In the genomic region with DNA sequence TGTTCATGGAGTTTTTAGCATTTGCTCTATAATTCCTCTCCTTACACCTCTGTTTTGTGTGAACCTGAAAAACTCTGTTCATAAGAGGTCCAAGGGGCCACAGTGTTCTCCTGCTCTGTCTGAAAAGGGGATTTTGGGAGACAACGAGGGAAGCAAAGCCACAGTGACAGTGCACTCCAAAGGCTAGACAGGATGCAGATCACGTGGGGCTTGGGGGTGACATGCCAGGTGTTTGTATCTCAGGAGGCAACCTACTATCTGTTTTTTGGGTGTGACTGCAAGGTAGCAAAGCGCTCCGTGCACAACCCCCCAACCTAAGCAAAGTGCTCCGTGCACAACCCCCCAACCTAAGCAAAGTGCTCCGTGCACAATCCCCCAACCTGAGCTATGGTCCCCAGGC, we compare ENCODE assay signal across 7 cellular contexts. TPM values are rescaled to one million over a fixed set of nuclear protein-coding genes. Genes with fewer than 3 reads are reported as not detected.
DNase-seq lines count a peak whose midpoint lies in the region; ATAC-seq and TF ChIP-seq lines count a peak whose summit lies in the region.

No MANE protein-coding gene starts in this region.

- CTCF ChIA-PET in T-cell (lab: Charles Lee), result no interaction called here
- CTCF ChIA-PET in GM10248 (lab: Yijun Ruan, JAX), result interaction anchor here (0.9 to 3.8 kb wide), 5 partner anchors 9 to 217 kb away, joined by 3 to 13 read pairs (median 4); a partner anchor contains a TSS

- peak overlapping the region; percentile 84 for H3K4me2 ChIP-seq in smooth muscle cell

- H3K36me3 Mint-ChIP-seq in T-cell, result no peaks in the 10 kb centered on the region

- H3K9me3 ChIP-seq in HUES64 (ENCODE audit: insufficient read depth, low read depth, low read length) (no peaks in the 10 kb centered on the region), esophagus muscularis mucosa (no peaks in the 10 kb centered on the region), smooth muscle cell (replicated peaks; ENCODE audit: low read depth) (no peaks in the 10 kb centered on the region)

- POLR2A ChIA-PET in T-cell (lab: Charles Lee) (interaction anchor here (0.6 to 0.7 kb wide), 2 partner anchors 16 to 532 kb away, joined by 6 to 11 read pairs; no protein-coding TSS in a partner anchor), GM10248 (lab: Yijun Ruan, JAX) (interaction anchor here (1.1 to 1.6 kb wide), 2 partner anchors 17 to 240 kb away, joined by 3 to 5 read pairs; a partner anchor contains a TSS)

- H4K20me1 ChIP-seq in smooth muscle cell (ENCODE audit: low read depth), result no peaks in the 10 kb centered on the region

- no peak for TF ChIP-seq POLR2A in esophagus muscularis mucosa (IDR thresholded peaks at IDR 0.05; ENCODE audit: low read depth)

- DNase-seq in T-cell, result peak in 15 of 34 experiments; percentile 22 to 60 (median 36)
- no peak for DNase-seq in esophagus muscularis mucosa (ENCODE audit: extremely low spot score)
- no peak for DNase-seq in smooth muscle cell (lab: John Stamatoyannopoulos, UW; ENCODE audit: unreplicated experiment)
- no peak for DNase-seq in GM10248 (ENCODE audit: extremely low spot score)

- intact Hi-C loops in esophagus muscularis mucosa (cut with DNase I), result no loop called here

- no peak for TF ChIP-seq CTCF in esophagus muscularis mucosa (IDR thresholded peaks at IDR 0.05)
- TF ChIP-seq CTCF in smooth muscle cell (IDR thresholded peaks at IDR 0.05; ENCODE audit: borderline replicate concordance, insufficient read depth, poor library complexity, severe bottlenecking), result no peak
- TF ChIP-seq CTCF in GM10248 (IDR thresholded peaks at IDR 0.05; ENCODE audit: control extremely low read depth, extremely low read depth, low read depth, missing control alignments), result no peak

- H3F3A ChIP-seq in smooth muscle cell (ENCODE audit: low read depth), result peaks cover 46% of the 10 kb centered on the region

- H3K9me3 Mint-ChIP-seq in T-cell, result no peaks in the 10 kb centered on the region

- peaks cover 34 to 52% (median 45%) of the 10 kb centered on the region in 3 donors for H3K4me1 Mint-ChIP-seq in T-cell

- H3K27ac ChIP-seq in HUES64 (ENCODE audit: low read depth, low read length) (peak overlapping the region; percentile 90; the same call in 1 of the 2 replicates), esophagus muscularis mucosa (replicated peaks in 1 of 4) (peak overlapping the region; percentile 89 to 96 (median 94)), smooth muscle cell (ENCODE audit: low read depth) (peak overlapping the region; percentile 71)

- H3K9ac ChIP-seq in HUES64 (ENCODE audit: low read depth, low read length) (no peak overlapping the region; the same call in 1 of the 2 replicates), smooth muscle cell (ENCODE audit: low read depth) (no peak overlapping the region)

- H3K27me3 Mint-ChIP-seq in T-cell, result no peaks in the 10 kb centered on the region

- no peak for TF ChIP-seq EP300 in esophagus muscularis mucosa (IDR thresholded peaks at IDR 0.05)

- no peaks in the 10 kb centered on the region for H3K36me3 ChIP-seq in HUES64 (ENCODE audit: insufficient read depth, low read length)
- H3K36me3 ChIP-seq in esophagus muscularis mucosa, result no peaks in the 10 kb centered on the region
- H3K36me3 ChIP-seq in smooth muscle cell (ENCODE audit: low read depth), result no peaks in the 10 kb centered on the region

- H3K4me3 ChIP-seq in HUES64 (ENCODE audit: low read length) (peak overlapping the region; percentile 53; the same call in 1 of the 2 replicates), esophagus muscularis mucosa (peak overlapping the region in 2 of 4 donors; percentile 16 to 37), smooth muscle cell (no peak overlapping the region)

- no peaks in the 10 kb centered on the region for H3K79me2 ChIP-seq in smooth muscle cell (ENCODE audit: low read depth)

- WGBS in HUES64, result 76% methylated on average over 6 of the region's 6 CpGs
- WGBS in esophagus muscularis mucosa, result 57% methylated on average over 5 of the region's 6 CpGs
- WGBS in smooth muscle cell (ENCODE audit: low lambda C conversion rate), result 88% methylated on average over 6 of the region's 6 CpGs

- ATAC-seq in T-cell (replicated peaks in 1 of 4), result peak in 3 of 4 experiments; percentile 20 to 47 (median 36)
- no peak for ATAC-seq in GM19351 (IDR thresholded peaks at IDR 0.05; ENCODE audit: unreplicated experiment)
- no peak for ATAC-seq in HG02840 (IDR thresholded peaks at IDR 0.05; ENCODE audit: low FRiP score, unreplicated experiment)

- H3K4me1 ChIP-seq in HUES64 (ENCODE audit: insufficient read depth, low read length), result peaks cover 32% of the 10 kb centered on the region
- peaks cover 31 to 53% (median 44%) of the 10 kb centered on the region in 4 donors for H3K4me1 ChIP-seq in esophagus muscularis mucosa
- peaks cover 29% of the 10 kb centered on the region for H3K4me1 ChIP-seq in smooth muscle cell (ENCODE audit: low read depth)

- no peak overlapping the region for H2AFZ ChIP-seq in smooth muscle cell (ENCODE audit: low read depth)

- H3K27ac Mint-ChIP-seq in T-cell, result peak overlapping the region; percentile 94 to 96

- H3K27me3 ChIP-seq in HUES64 (ENCODE audit: insufficient read depth, low read length), result no peaks in the 10 kb centered on the region
- no peaks in the 10 kb centered on the region for H3K27me3 ChIP-seq in esophagus muscularis mucosa
- no peaks in the 10 kb centered on the region for H3K27me3 ChIP-seq in smooth muscle cell (ENCODE audit: low read depth)

- peak overlapping the region; percentile 44 to 72 (median 62) for H3K4me3 Mint-ChIP-seq in T-cell

RNA-seq across cellular contexts. Expression of a gene that starts 5.1 kb away (rescaled TPM):
- 181 TPM for polyA plus RNA-seq in HUES64 (2013, experiment 1 of 2)
- 207 TPM for polyA plus RNA-seq in HUES64 (2013, experiment 2 of 2)
- total RNA-seq in T-cell (100 to 1,000 TPM; 236 to 392 (median 258) TPM), esophagus muscularis mucosa (100 to 1,000 TPM; 189 to 226 (median 218) TPM), smooth muscle cell (172 and 176 TPM in 2 replicates)
- 87.5 and 122 TPM in 2 replicates for polyA plus RNA-seq in smooth muscle cell

RNA-seq across cellular contexts. Expression of a gene that starts 23.5 kb away (rescaled TPM):
- polyA plus RNA-seq in HUES64 (2013, experiment 1 of 2), result 0.30 TPM
- polyA plus RNA-seq in HUES64 (2013, experiment 2 of 2), result 0.51 TPM
- total RNA-seq in T-cell (10 to 100 TPM in 4 of 5 donors, 1 to 10 TPM in 1; 5.8 to 16.0 (median 14.9) TPM), esophagus muscularis mucosa (1 to 10 TPM; 1.7 to 2.5 (median 1.8) TPM), smooth muscle cell (2.0 and 4.4 TPM in 2 replicates)
- 1.3 and 1.8 TPM in 2 replicates for polyA plus RNA-seq in smooth muscle cell

RNA-seq across cellular contexts. Expression of a gene that starts 35.0 kb away (rescaled TPM):
- 0.60 TPM for polyA plus RNA-seq in HUES64 (2013, experiment 1 of 2)
- 1.1 TPM for polyA plus RNA-seq in HUES64 (2013, experiment 2 of 2)
- total RNA-seq in T-cell (10 to 100 TPM in 1 of 5 donors, 1 to 10 TPM in 4; 2.4 to 11.1 (median 6.5) TPM), esophagus muscularis mucosa (1 to 10 TPM in 3 of 4 donors, under 1 TPM in 1; 0.97 to 6.2 (median 2.6) TPM), smooth muscle cell (not detected in 2 replicates)
- polyA plus RNA-seq in smooth muscle cell, result 0.82 TPM in 1 of 2 replicates, not detected in the other

RNA-seq across cellular contexts. Expression of a gene that starts 44.2 kb away (rescaled TPM):
- polyA plus RNA-seq in HUES64 (2013, experiment 1 of 2), result 61.9 TPM
- polyA plus RNA-seq in HUES64 (2013, experiment 2 of 2), result 59.0 TPM
- total RNA-seq in T-cell, result 100 to 1,000 TPM in 1 of 5 donors, 10 to 100 TPM in 4; 69.6 to 107 (median 93.1) TPM
- total RNA-seq in esophagus muscularis mucosa, result 10 to 100 TPM; 17.9 to 32.3 (median 19.5) TPM
- 29.7 and 41.9 TPM in 2 replicates for total RNA-seq in smooth muscle cell
- 23.6 and 30.4 TPM in 2 replicates for polyA plus RNA-seq in smooth muscle cell

RNA-seq across cellular contexts. Expression of a gene that starts 50.7 kb away (rescaled TPM):
- 16.4 TPM for polyA plus RNA-seq in HUES64 (2013, experiment 1 of 2)
- 18.1 TPM for polyA plus RNA-seq in HUES64 (2013, experiment 2 of 2)
- total RNA-seq in T-cell, result 10 to 100 TPM; 34.0 to 71.3 (median 64.5) TPM
- total RNA-seq in esophagus muscularis mucosa, result 10 to 100 TPM; 45.1 to 58.3 (median 49.9) TPM
- 24.8 and 45.0 TPM in 2 replicates for total RNA-seq in smooth muscle cell
- 27.0 and 33.5 TPM in 2 replicates for polyA plus RNA-seq in smooth muscle cell

Comparison
In these comparisons a context has a peak if more than half of its experiments do, and no peak if none do; other contexts are left out.
1. ATAC-seq: peak in T-cell (3 of 4); none in GM19351 (single experiment) and HG02840 (single experiment).
2. Peak in every context shown above with its lines, with median percentiles within 50 percentile points of each other: H3K27ac ChIP-seq.